Comparison of ENCODE assay signal across 8 cellular contexts in the genomic region with DNA sequence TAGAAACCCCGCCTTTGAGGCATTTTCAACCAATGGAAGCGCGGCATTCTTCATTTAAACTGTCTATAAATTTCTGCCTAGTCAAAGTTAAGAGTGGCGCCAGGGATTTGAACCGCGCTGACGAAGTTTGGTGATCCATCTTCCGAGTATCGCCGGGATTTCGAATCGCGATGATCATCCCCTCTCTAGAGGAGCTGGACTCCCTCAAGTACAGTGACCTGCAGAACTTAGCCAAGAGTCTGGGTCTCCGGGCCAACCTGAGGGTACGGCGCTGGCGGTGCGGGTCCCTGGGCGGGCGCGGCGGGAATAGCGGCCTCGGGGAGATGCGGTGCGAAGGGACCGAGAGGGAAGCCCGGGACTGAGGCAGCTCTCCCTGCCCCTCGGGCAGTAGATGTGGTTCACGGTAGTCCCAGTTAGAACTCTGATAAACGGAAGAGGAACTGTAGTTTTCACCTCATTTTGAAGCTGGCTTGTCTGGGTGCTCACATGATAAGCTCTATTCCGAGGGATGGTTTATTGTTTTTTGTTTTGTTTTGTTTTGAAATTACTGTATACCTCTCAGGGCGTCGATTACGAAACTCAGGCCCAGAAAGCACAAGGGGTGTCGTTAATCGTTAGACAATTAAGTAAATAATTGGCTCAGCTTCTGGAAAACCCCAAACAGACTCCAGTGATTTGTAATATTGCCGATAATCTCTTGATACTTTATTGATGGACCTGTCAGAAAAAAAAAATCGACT. TPM values are rescaled to one million over a fixed set of nuclear protein-coding genes. Genes with fewer than 3 reads are reported as not detected.
DNase-seq lines count a peak whose midpoint lies in the region; ATAC-seq and TF ChIP-seq lines count a peak whose summit lies in the region.

A gene with protein sequence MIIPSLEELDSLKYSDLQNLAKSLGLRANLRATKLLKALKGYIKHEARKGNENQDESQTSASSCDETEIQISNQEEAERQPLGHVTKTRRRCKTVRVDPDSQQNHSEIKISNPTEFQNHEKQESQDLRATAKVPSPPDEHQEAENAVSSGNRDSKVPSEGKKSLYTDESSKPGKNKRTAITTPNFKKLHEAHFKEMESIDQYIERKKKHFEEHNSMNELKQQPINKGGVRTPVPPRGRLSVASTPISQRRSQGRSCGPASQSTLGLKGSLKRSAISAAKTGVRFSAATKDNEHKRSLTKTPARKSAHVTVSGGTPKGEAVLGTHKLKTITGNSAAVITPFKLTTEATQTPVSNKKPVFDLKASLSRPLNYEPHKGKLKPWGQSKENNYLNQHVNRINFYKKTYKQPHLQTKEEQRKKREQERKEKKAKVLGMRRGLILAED (plus strand): TSS at position 94 of the 740 bp plus-strand sequence. CDS start 77 bp downstream, at position 171.

- peak within 1 kb of the TSS; percentile 85 for H3K27ac ChIP-seq in CD4-positive, CD25-positive, alpha-beta regulatory T cell (ENCODE audit: insufficient read depth, low read length, poor library complexity, severe bottlenecking)
- peak within 1 kb of the TSS; percentile 95 for H3K27ac ChIP-seq in RWPE1

- no peaks in the 10 kb centered on the region for H3K36me3 Mint-ChIP-seq in CD4-positive, CD25-positive, alpha-beta regulatory T cell
- H3K36me3 Mint-ChIP-seq in endothelial cell (ENCODE audit: low read depth, unreplicated experiment) (no peaks in the 10 kb centered on the region), naive B cell (no peaks in the 10 kb centered on the region)

- H3K4me1 Mint-ChIP-seq in CD4-positive, CD25-positive, alpha-beta regulatory T cell, result peaks cover 18 to 44% (median 30%) of the 10 kb centered on the region in 4 donors
- peaks cover 2% of the 10 kb centered on the region for H3K4me1 Mint-ChIP-seq in endothelial cell (ENCODE audit: unreplicated experiment)
- peaks cover 16 to 29% (median 27%) of the 10 kb centered on the region in 3 donors for H3K4me1 Mint-ChIP-seq in naive B cell

- H3K27me3 ChIP-seq in CD4-positive, CD25-positive, alpha-beta regulatory T cell (ENCODE audit: control insufficient read depth, insufficient read depth, low read length), result no peaks in the 10 kb centered on the region

- peak; percentile 70 for TF ChIP-seq POLR2A in GM18951 (IDR thresholded peaks at IDR 0.05; ENCODE audit: extremely low read depth, insufficient read depth, insufficient read length)

- CTCF ChIA-PET in RWPE1 (lab: Yijun Ruan, JAX), result interaction anchor here (0.6 to 1.3 kb wide), 8 partner anchors 9 to 426 kb away, joined by 3 to 6 read pairs (median 4); a partner anchor contains a TSS

- H3K9me3 ChIP-seq in CD4-positive, CD25-positive, alpha-beta regulatory T cell (ENCODE audit: control insufficient read depth in 2 of 2, low read length in 2 of 2), result no peaks in the 10 kb centered on the region

- DNase-seq in CD4-positive, CD25-positive, alpha-beta regulatory T cell, result peak in 2 of 3 donors; percentile 51 to 57
- DNase-seq in RWPE1 (ENCODE audit: low spot score), result no peak
- no peak for DNase-seq in endothelial cell (ENCODE audit: low spot score)
- no peak for DNase-seq in naive B cell
- no peak for DNase-seq in GM03348 (ENCODE audit: low spot score)
- no peak for DNase-seq in KG1 (lab: John Stamatoyannopoulos, UW)

- POLR2A ChIA-PET in RWPE1 (lab: Yijun Ruan, JAX; ENCODE audit: low non-redundant PET), result interaction anchor here (0.6 to 0.7 kb wide), 2 partner anchors 9 to 45 kb away, joined by 3 to 4 read pairs; no protein-coding TSS in a partner anchor

- H3K27me3 Mint-ChIP-seq in CD4-positive, CD25-positive, alpha-beta regulatory T cell, result no peaks in the 10 kb centered on the region
- H3K27me3 Mint-ChIP-seq in endothelial cell (ENCODE audit: unreplicated experiment) (peaks cover 4% of the 10 kb centered on the region), naive B cell (no peaks in the 10 kb centered on the region)

- peak within 1 kb of the TSS; percentile 92 to 100 (median 98) for H3K4me3 Mint-ChIP-seq in CD4-positive, CD25-positive, alpha-beta regulatory T cell
- H3K4me3 Mint-ChIP-seq in endothelial cell (ENCODE audit: unreplicated experiment), result peak within 1 kb of the TSS; percentile 100
- peak within 1 kb of the TSS; percentile 93 to 100 (median 98) for H3K4me3 Mint-ChIP-seq in naive B cell

- no peak for ATAC-seq in CD4-positive, CD25-positive, alpha-beta regulatory T cell (ENCODE audit: low read depth in 2 of 2)
- ATAC-seq in HG03139 (IDR thresholded peaks at IDR 0.05; ENCODE audit: unreplicated experiment), result peak; percentile 26
- peak; percentile 24 to 31 for ATAC-seq in naive B cell (ENCODE audit: low read depth in 2 of 2)

- H3K36me3 ChIP-seq in CD4-positive, CD25-positive, alpha-beta regulatory T cell (ENCODE audit: control insufficient read depth, insufficient read depth, low read length), result no peaks in the 10 kb centered on the region

- in situ Hi-C loops in GM18951 (cut with MboI; ENCODE audit: low sequenced_read_pairs, unreplicated experiment), result no loop called here

- peaks cover 28% of the 10 kb centered on the region for H3K4me1 ChIP-seq in CD4-positive, CD25-positive, alpha-beta regulatory T cell (ENCODE audit: control insufficient read depth, insufficient read depth, low read length, poor library complexity, severe bottlenecking)

- peak within 1 kb of the TSS; percentile 98 for H3K4me3 ChIP-seq in CD4-positive, CD25-positive, alpha-beta regulatory T cell (ENCODE audit: low read depth, low read length)

- H3K27ac Mint-ChIP-seq in CD4-positive, CD25-positive, alpha-beta regulatory T cell, result peak within 1 kb of the TSS; percentile 96 to 98 (median 97)
- H3K27ac Mint-ChIP-seq in endothelial cell (ENCODE audit: unreplicated experiment) (peak within 1 kb of the TSS; percentile 78), naive B cell (peak within 1 kb of the TSS; percentile 88 to 98 (median 95))

- no peak for TF ChIP-seq CTCF in RWPE1 (conservative IDR thresholded peaks at IDR 0.05; ENCODE audit: low read depth)
- no peak for TF ChIP-seq CTCF in endothelial cell (IDR thresholded peaks at IDR 0.05; ENCODE audit: unreplicated experiment)

- H3K9me3 Mint-ChIP-seq in CD4-positive, CD25-positive, alpha-beta regulatory T cell, result no peaks in the 10 kb centered on the region
- H3K9me3 Mint-ChIP-seq in endothelial cell (ENCODE audit: unreplicated experiment) (no peaks in the 10 kb centered on the region), naive B cell (no peaks in the 10 kb centered on the region)

RNA-seq across cellular contexts. Expression of the gene that starts here (rescaled TPM):
- total RNA-seq in CD4-positive, CD25-positive, alpha-beta regulatory T cell, result 24.4 TPM
- 10 to 100 TPM in 3 of 4 donors, 1 to 10 TPM in 1; 9.9 to 30.8 (median 15.6) TPM for polyA plus RNA-seq in CD4-positive, CD25-positive, alpha-beta regulatory T cell
- 16.9 TPM for total RNA-seq in endothelial cell (ENCODE audit: unreplicated experiment)
- 1 to 10 TPM in 5 of 6 donors, under 1 TPM in 1; 0.59 to 7.9 (median 6.4) TPM for polyA plus RNA-seq in naive B cell (ENCODE audit: low read depth in 6 of 6)

Comparison
In these comparisons a context has a peak if more than half of its experiments do, and no peak if none do; other contexts are left out.
1. ATAC-seq: peak in HG03139 (single experiment) and naive B cell (2 of 2); none in CD4-positive, CD25-positive, alpha-beta regulatory T cell (0 of 2).
2. DNase-seq: peak in CD4-positive, CD25-positive, alpha-beta regulatory T cell (2 of 3); none in RWPE1 (single experiment), endothelial cell (single experiment), naive B cell (single experiment), GM03348 (single experiment) and KG1 (single experiment).
3. Peak in every context shown above with its lines, with median percentiles within 50 percentile points of each other: H3K27ac Mint-ChIP-seq and H3K4me3 Mint-ChIP-seq.